In the genomic region with DNA sequence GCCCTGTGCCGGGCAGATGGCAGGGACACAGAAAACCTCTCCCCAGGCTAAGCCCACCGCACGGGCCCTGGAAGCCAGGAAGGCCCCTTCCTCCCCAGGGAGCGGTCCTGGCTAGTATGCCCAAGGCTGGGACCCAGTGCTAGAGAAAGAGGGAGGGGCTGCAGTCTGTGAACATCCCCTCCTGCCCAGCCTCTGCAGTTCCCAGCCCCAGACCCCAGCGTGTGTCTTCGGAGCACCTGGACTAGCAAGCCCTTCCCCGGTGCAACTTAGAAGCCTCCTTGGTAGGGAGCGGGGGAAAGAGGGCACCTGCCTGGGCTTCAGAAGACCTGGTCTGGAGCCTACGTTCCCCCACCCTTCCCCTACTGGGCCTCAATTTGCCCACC, we compare ENCODE assay signal across 11 cellular contexts. TPM values are rescaled to one million over a fixed set of nuclear protein-coding genes. Genes with fewer than 3 reads are reported as not detected.
DNase-seq lines count a peak whose midpoint lies in the region; ATAC-seq and TF ChIP-seq lines count a peak whose summit lies in the region.
"Had no signal": no experiment of that assay in that cellular context is flagged by ENCODE, and none has a peak within 500 bp of the region (broad histone marks: within the 10 kb centered on the region; RNA-seq: fewer than 3 reads in every experiment).

No MANE protein-coding gene starts in this region.

- H3K27ac ChIP-seq in left ventricle myocardium inferior (replicated peaks) (peak overlapping the region; percentile 79), heart right ventricle (peak overlapping the region in 4 of 10 donors; percentile 3 to 88 (median 18))

- no peak for ATAC-seq in heart right ventricle
- no peak for ATAC-seq in T-cell (replicated peaks in 1 of 4)
- ATAC-seq in left colon: peak; percentile 10
- ATAC-seq in GM19035 (IDR thresholded peaks at IDR 0.05; ENCODE audit: unreplicated experiment): no peak

- peak overlapping the region in 2 of 3 donors; percentile 6 to 81 for H3K4me3 Mint-ChIP-seq in T-cell

- no peaks in the 10 kb centered on the region for H3K36me3 Mint-ChIP-seq in T-cell
- H3K36me3 Mint-ChIP-seq: immature natural killer cell had no signal

- POLR2A ChIA-PET in T-cell (lab: Charles Lee): no interaction called here

- H3K4me1 ChIP-seq in left ventricle myocardium inferior (peaks cover 99% of the 10 kb centered on the region), heart right ventricle (peaks cover 12 to 85% (median 57%) of the 10 kb centered on the region in 9 donors)

- intact Hi-C loops in left ventricle myocardium inferior (cut with micrococcal nuclease): no loop called here
- intact Hi-C loops in heart right ventricle (cut with DNase I): loop anchor here in 7 of 10 donors (5.0 to 10.0 kb wide), 6 partner anchors 33 to 158 kb away; no protein-coding TSS in a partner anchor
- intact Hi-C loops in left colon (cut with DNase I, micrococcal nuclease): loop anchor here in 1 of 2 donors (5.0 kb wide), 1 partner anchor 158 kb away; no protein-coding TSS in a partner anchor

- no peaks in the 10 kb centered on the region for H3K9me3 Mint-ChIP-seq in T-cell
- H3K9me3 Mint-ChIP-seq: naive thymus-derived CD4-positive, alpha-beta T cell had no signal

- peaks cover 17% of the 10 kb centered on the region for H3K27me3 ChIP-seq in left ventricle myocardium inferior (ENCODE audit: low read depth)
- H3K27me3 ChIP-seq in heart right ventricle: peaks cover 0 to 35% (median 5%) of the 10 kb centered on the region in 7 donors
- H3K27me3 ChIP-seq: uterus had no signal

- DNase-seq in left ventricle myocardium inferior (no peak), heart right ventricle (no peak), T-cell (no peak), left colon (no peak), mucosa of gallbladder (ENCODE audit: low spot score) (no peak), epidermal melanocyte (ENCODE audit: insufficient read length, low spot score) (no peak)
- DNase-seq in stimulated activated naive CD4-positive, alpha-beta T cell (lab: John Stamatoyannopoulos, UW): no peak

- peaks cover 13 to 18% of the 10 kb centered on the region in 2 donors for H3K27me3 Mint-ChIP-seq in T-cell

- H3K36me3 ChIP-seq in left ventricle myocardium inferior (no peaks in the 10 kb centered on the region), heart right ventricle (no peaks in the 10 kb centered on the region)
- H3K36me3 ChIP-seq: uterus had no signal

- H3K4me3 ChIP-seq in left ventricle myocardium inferior: no peak overlapping the region
- H3K4me3 ChIP-seq in heart right ventricle: peak overlapping the region in 2 of 10 donors; percentile 59 to 66

- peaks cover 25 to 32% (median 28%) of the 10 kb centered on the region in 3 donors for H3K4me1 Mint-ChIP-seq in T-cell

- H3K9me3 ChIP-seq in left ventricle myocardium inferior (replicated peaks) (no peaks in the 10 kb centered on the region), heart right ventricle (no peaks in the 10 kb centered on the region)
- H3K9me3 ChIP-seq: uterus had no signal

- H3K27ac Mint-ChIP-seq in T-cell: no peak overlapping the region
- H3K27ac Mint-ChIP-seq: immature natural killer cell had no signal

- TF ChIP-seq CTCF in left ventricle myocardium inferior (IDR thresholded peaks at IDR 0.05; ENCODE audit: borderline replicate concordance): no peak
- no peak for TF ChIP-seq CTCF in heart right ventricle (IDR thresholded peaks at IDR 0.05)

- CTCF ChIA-PET in T-cell (lab: Charles Lee): interaction anchor here in 1 of 2 donors (0.8 kb wide), 1 partner anchor 127 kb away, joined by 3 read pairs; no protein-coding TSS in a partner anchor

- 74 to 77% methylated on average over 9 of the region's 9 CpGs for WGBS in heart right ventricle, 2 donors

RNA-seq across cellular contexts. Expression of gene PLEKHG5, which starts 2.1 kb away (rescaled TPM):
- total RNA-seq in left ventricle myocardium inferior (16.2 TPM), heart right ventricle (10 to 100 TPM; 10.0 to 18.8 (median 15.3) TPM), T-cell (10 to 100 TPM in 1 of 5 donors, 1 to 10 TPM in 4; 7.1 to 18.2 (median 8.4) TPM), left colon (10 to 100 TPM; 14.1 to 22.3 TPM), mucosa of gallbladder (18.5 TPM)
- 10 to 100 TPM in 1 of 2 donors, 1 to 10 TPM in 1; 6.6 to 28.7 TPM for polyA plus RNA-seq in heart right ventricle

RNA-seq across cellular contexts. Expression of gene TNFRSF25, which starts 23.4 kb away (rescaled TPM):
- total RNA-seq in left ventricle myocardium inferior (12.6 TPM), heart right ventricle (10 to 100 TPM in 2 of 10 donors, 1 to 10 TPM in 8; 4.0 to 12.0 (median 7.3) TPM), T-cell (100 to 1,000 TPM; 215 to 580 (median 446) TPM), left colon (10 to 100 TPM; 21.7 to 71.9 TPM), mucosa of gallbladder (20.6 TPM)
- polyA plus RNA-seq in heart right ventricle: 10 to 100 TPM in 1 of 2 donors, 1 to 10 TPM in 1; 6.6 to 43.1 TPM
